In the genomic region with DNA sequence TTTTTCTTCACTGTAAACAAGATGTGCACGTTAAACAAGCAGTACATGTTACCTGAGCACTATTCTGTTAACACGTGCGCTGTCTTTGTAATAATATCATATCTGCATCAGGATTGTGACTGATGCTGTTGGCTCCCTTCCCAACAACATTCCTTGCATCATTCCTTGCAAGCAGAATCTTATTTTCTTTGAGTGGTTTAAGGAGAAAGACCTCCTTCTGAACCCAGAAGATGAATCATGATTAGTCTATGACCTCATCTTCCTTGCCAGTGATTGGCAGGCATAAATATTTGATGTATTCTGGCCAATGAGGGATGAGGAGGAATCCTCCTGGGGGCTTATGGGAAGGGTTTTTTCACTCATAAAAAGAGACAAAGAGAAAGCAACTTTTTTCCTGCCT, we compare ENCODE assay signal across 16 cellular contexts. TPM values are rescaled to one million over a fixed set of nuclear protein-coding genes. Genes with fewer than 3 reads are reported as not detected.
A peak's percentile ranks its signal among the peaks of the same experiment; 100 is the strongest.
DNase-seq lines count a peak whose midpoint lies in the region; ATAC-seq and TF ChIP-seq lines count a peak whose summit lies in the region.
"Had no signal": no experiment of that assay in that cellular context is flagged by ENCODE, and none has a peak within 500 bp of the region (broad histone marks: within the 10 kb centered on the region; RNA-seq: fewer than 3 reads in every experiment).

No MANE protein-coding gene starts in this region.

- no CpG with 5 or more reads among the region's 3 CpGs for WGBS in mesendoderm (ENCODE audit: extremely low coverage, insufficient coverage, low lambda C conversion rate)

- no peak overlapping the region for H2AK5ac ChIP-seq in mesendoderm (ENCODE audit: low read length)

- no peaks in the 10 kb centered on the region for H3K79me2 ChIP-seq in mesendoderm (ENCODE audit: control insufficient read depth, insufficient read depth, low read length)

- no peak overlapping the region for H2BK120ac ChIP-seq in mesendoderm (ENCODE audit: low read depth, low read length)

- H2BK15ac ChIP-seq in mesendoderm (replicated peaks; ENCODE audit: low read depth), result no peak overlapping the region

- no peak overlapping the region for H3K27ac Mint-ChIP-seq in natural killer cell
- no peak overlapping the region for H3K27ac Mint-ChIP-seq in CD4-positive, alpha-beta T cell
- H3K27ac Mint-ChIP-seq: activated naive CD8-positive, alpha-beta T cell treated with anti-CD3 and anti-CD28 coated beads, Interleukin-2, amount 50 U/mL, for 24 hours; CD14-positive monocyte; H9 had no signal

- CTCF ChIA-PET in CD4-positive, alpha-beta T cell (lab: Charles Lee), result no interaction called here

- DNase-seq in AG09309 (ENCODE audit: low read depth), result peak; percentile 44
- DNase-seq in M059J (ENCODE audit: low read depth), result peak; percentile 90
- DNase-seq in choroid plexus epithelial cell (ENCODE audit: low read depth), result peak; percentile 98
- DNase-seq in mesendoderm, result peak; percentile 19
- DNase-seq in natural killer cell, result no peak
- DNase-seq in CD4-positive, alpha-beta T cell, result no peak
- DNase-seq in coronary artery (ENCODE audit: low spot score), result no peak
- no peak for DNase-seq in NCI-H146 treated with DMSO at 0.1 percent for 48 hours (lab: John Stamatoyannopoulos, UW; ENCODE audit: unreplicated experiment)
- DNase-seq: activated CD4-positive, alpha-beta T cell treated with anti-CD3 and anti-CD28 coated beads, Interleukin-2, amount 50 U/mL, for 48 hours; activated naive CD8-positive, alpha-beta T cell treated with anti-CD3 and anti-CD28 coated beads, Interleukin-2, amount 50 U/mL, for 24 hours; H9; left ventricle myocardium inferior; NCI-H510A treated with DMSO at 0.1 percent for 48 hours; ovary; stimulated activated CD4-positive, alpha-beta T cell treated with anti-CD3 and anti-CD28 coated beads, Interleukin-4, amount 100 ng/mL, for 1 hour had no signal

- no peak overlapping the region for H3K56ac ChIP-seq in mesendoderm (ENCODE audit: low read length)

- peaks cover 2 to 10% of the 10 kb centered on the region in 2 donors for H3K27me3 Mint-ChIP-seq in natural killer cell (ENCODE audit: low read depth in 2 of 2)
- no peaks in the 10 kb centered on the region for H3K27me3 Mint-ChIP-seq in CD4-positive, alpha-beta T cell

- H3K36me3 Mint-ChIP-seq in natural killer cell, result no peaks in the 10 kb centered on the region
- H3K36me3 Mint-ChIP-seq in CD4-positive, alpha-beta T cell (ENCODE audit: low read depth), result no peaks in the 10 kb centered on the region
- H3K36me3 Mint-ChIP-seq: CD14-positive monocyte had no signal

- H3K4ac ChIP-seq in mesendoderm (ENCODE audit: low read depth, low read length), result no peak overlapping the region

- H3K79me1 ChIP-seq in mesendoderm (ENCODE audit: low read length), result no peaks in the 10 kb centered on the region

- intact Hi-C loops in natural killer cell (cut with micrococcal nuclease), result loop anchor here (5.0 kb wide), 1 partner anchor 408 kb away; no protein-coding TSS in a partner anchor
- intact Hi-C loops in CD4-positive, alpha-beta T cell (cut with DNase I, micrococcal nuclease), result no loop called here

- no peak overlapping the region for H4K5ac ChIP-seq in mesendoderm (ENCODE audit: low read length)

- H3K9me3 ChIP-seq in CD4-positive, alpha-beta T cell (ENCODE audit: control insufficient read depth, low read length), result no peaks in the 10 kb centered on the region
- H3K9me3 ChIP-seq: left ventricle myocardium inferior, ovary had no signal

- no peak overlapping the region for H2BK5ac ChIP-seq in mesendoderm (ENCODE audit: low read length)

- no peaks in the 10 kb centered on the region for H3K9me3 Mint-ChIP-seq in natural killer cell
- no peaks in the 10 kb centered on the region for H3K9me3 Mint-ChIP-seq in CD4-positive, alpha-beta T cell
- H3K9me3 Mint-ChIP-seq: activated naive CD8-positive, alpha-beta T cell treated with anti-CD3 and anti-CD28 coated beads, Interleukin-2, amount 50 U/mL, for 24 hours; CD14-positive monocyte; H9 had no signal

- no peaks in the 10 kb centered on the region for H3K4me1 ChIP-seq in mesendoderm (ENCODE audit: control insufficient read depth, low read depth, low read length)
- H3K4me1 ChIP-seq: left ventricle myocardium inferior had no signal

- no peak overlapping the region for H3K4me2 ChIP-seq in mesendoderm (ENCODE audit: low read length)

- no peaks in the 10 kb centered on the region for H3K27me3 ChIP-seq in mesendoderm (ENCODE audit: insufficient read depth, low read length, poor library complexity)
- no peaks in the 10 kb centered on the region for H3K27me3 ChIP-seq in CD4-positive, alpha-beta T cell (ENCODE audit: control insufficient read depth, insufficient read depth, low read length)
- H3K27me3 ChIP-seq: ovary had no signal

- H3K4me1 Mint-ChIP-seq in natural killer cell, result no peaks in the 10 kb centered on the region
- no peaks in the 10 kb centered on the region for H3K4me1 Mint-ChIP-seq in CD4-positive, alpha-beta T cell (ENCODE audit: low read depth)
- H3K4me1 Mint-ChIP-seq: activated naive CD8-positive, alpha-beta T cell treated with anti-CD3 and anti-CD28 coated beads, Interleukin-2, amount 50 U/mL, for 24 hours had no signal

- no peak overlapping the region for H3K9ac ChIP-seq in mesendoderm (ENCODE audit: low read length)

- H3K27ac ChIP-seq in mesendoderm (ENCODE audit: low read depth, low read length) (no peak overlapping the region), coronary artery (no peak overlapping the region)
- no peak overlapping the region for H3K27ac ChIP-seq in CD4-positive, alpha-beta T cell (ENCODE audit: low read depth, low read length)
- H3K27ac ChIP-seq: left ventricle myocardium inferior, ovary had no signal

- H3K4me3 ChIP-seq in AG09309 (ENCODE audit: control insufficient read depth, low read depth, low read length) (no peak overlapping the region), choroid plexus epithelial cell (ENCODE audit: low read depth, low read length) (no peak overlapping the region), mesendoderm (ENCODE audit: low read length) (no peak overlapping the region), coronary artery (no peak overlapping the region)
- H3K4me3 ChIP-seq: left ventricle myocardium inferior, ovary had no signal

- POLR2A ChIA-PET in CD4-positive, alpha-beta T cell (lab: Charles Lee), result no interaction called here

- ATAC-seq in natural killer cell, result no peak
- ATAC-seq in CD4-positive, alpha-beta T cell (ENCODE audit: poor library complexity), result no peak
- ATAC-seq: activated naive CD8-positive, alpha-beta T cell treated with anti-CD3 and anti-CD28 coated beads, Interleukin-2, amount 50 U/mL, for 24 hours had no signal

- H3K18ac ChIP-seq in mesendoderm (ENCODE audit: low read length), result no peak overlapping the region

- no peak overlapping the region for H4K8ac ChIP-seq in mesendoderm (ENCODE audit: low read depth, low read length)

- no peaks in the 10 kb centered on the region for H3K36me3 ChIP-seq in mesendoderm (ENCODE audit: control insufficient read depth, insufficient read depth, low read length)
- H3K36me3 ChIP-seq: left ventricle myocardium inferior, ovary had no signal

- H3K23ac ChIP-seq in mesendoderm (ENCODE audit: low read length), result no peak overlapping the region

- TF ChIP-seq CTCF in AG09309 (IDR thresholded peaks at IDR 0.05; ENCODE audit: control insufficient read depth, insufficient read depth, low read depth, low read length, missing control alignments), result no peak
- no peak for TF ChIP-seq CTCF in choroid plexus epithelial cell (conservative IDR thresholded peaks at IDR 0.05; ENCODE audit: low read depth, low read length)
- no peak for TF ChIP-seq CTCF in natural killer cell (IDR thresholded peaks at IDR 0.05)
- no peak for TF ChIP-seq CTCF in CD4-positive, alpha-beta T cell (IDR thresholded peaks at IDR 0.05)
- TF ChIP-seq CTCF in coronary artery (IDR thresholded peaks at IDR 0.05), result no peak

- no peak overlapping the region for H3K4me3 Mint-ChIP-seq in natural killer cell
- H3K4me3 Mint-ChIP-seq in CD4-positive, alpha-beta T cell, result no peak overlapping the region
- H3K4me3 Mint-ChIP-seq: activated naive CD8-positive, alpha-beta T cell treated with anti-CD3 and anti-CD28 coated beads, Interleukin-2, amount 50 U/mL, for 24 hours; H9 had no signal

RNA-seq across cellular contexts. Expression of a gene that starts 46.2 kb away (rescaled TPM):
- 0.74 and 1.8 TPM in 2 replicates for total RNA-seq in M059J (2014; rRNA removed; shearing (Covaris generic))
- polyA plus RNA-seq in mesendoderm (2013, experiment 1 of 2), result 3.5 TPM
- 3.6 TPM for polyA plus RNA-seq in mesendoderm (2013, experiment 2 of 2)
- 10 to 100 TPM; 11.3 to 13.1 (median 11.5) TPM for total RNA-seq in natural killer cell
- total RNA-seq in CD4-positive, alpha-beta T cell, result 1 to 10 TPM; 6.1 to 7.6 TPM

RNA-seq across cellular contexts. Expression of a gene that starts 46.4 kb away (rescaled TPM):
- 35.1 and 52.8 TPM in 2 replicates for total RNA-seq in M059J (2014; rRNA removed; shearing (Covaris generic))
- 43.9 TPM for polyA plus RNA-seq in mesendoderm (2013, experiment 1 of 2)
- polyA plus RNA-seq in mesendoderm (2013, experiment 2 of 2), result 45.6 TPM
- total RNA-seq in natural killer cell, result 10 to 100 TPM; 50.4 to 79.7 (median 58.5) TPM
- 10 to 100 TPM; 76.1 to 81.9 TPM for total RNA-seq in CD4-positive, alpha-beta T cell

RNA-seq across cellular contexts. Expression of a gene that starts 57.9 kb away (rescaled TPM):
- 76.6 and 129 TPM in 2 replicates for total RNA-seq in M059J (2014; rRNA removed; shearing (Covaris generic))
- 0.17 TPM for polyA plus RNA-seq in mesendoderm (2013, experiment 1 of 2)
- polyA plus RNA-seq in mesendoderm (2013, experiment 2 of 2), result 0.10 TPM
- total RNA-seq in natural killer cell, result 1 to 10 TPM; 1.8 to 2.4 (median 2.0) TPM
- total RNA-seq in CD4-positive, alpha-beta T cell, result not detected
- total RNA-seq: H9 had no signal
- polyA plus RNA-seq: CD14-positive monocyte had no signal

Comparison
In these comparisons a context has a peak if more than half of its experiments do, and no peak if none do; other contexts are left out.
1. DNase-seq: peak in AG09309 (single experiment), M059J (single experiment), choroid plexus epithelial cell (single experiment) and mesendoderm (single experiment); none in natural killer cell (single experiment), CD4-positive, alpha-beta T cell (0 of 10), coronary artery (single experiment) and NCI-H146 treated with DMSO at 0.1 percent for 48 hours (single experiment).
2. RNA of a gene that starts 57.9 kb away (total RNA-seq): 76.6 to 129 TPM in M059J; 1.8 to 2.4 TPM in natural killer cell and not detected in CD4-positive, alpha-beta T cell; every median in the first group is over 10 times any median in the second.